26 cellular contexts compared by ENCODE assay signal in the genomic region with DNA sequence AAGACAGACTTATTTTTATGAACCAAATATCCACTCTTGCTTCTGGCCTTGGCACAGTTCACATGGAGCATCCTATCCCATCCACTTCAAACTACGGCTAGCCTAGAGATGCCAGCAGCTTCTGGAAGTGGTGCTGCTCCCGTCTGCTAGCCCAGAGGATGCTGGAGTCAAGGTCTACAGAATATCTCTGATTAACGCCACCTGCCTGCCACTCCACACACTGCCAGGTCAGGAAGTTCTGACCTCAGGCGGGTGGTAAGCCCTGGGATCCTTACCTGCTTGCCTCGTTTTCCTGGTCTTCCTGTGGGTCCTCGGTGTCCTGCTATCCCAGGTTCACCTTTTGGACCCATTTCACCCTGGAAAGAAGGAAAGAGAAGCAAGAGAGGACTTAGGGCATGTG. TPM values are rescaled to one million over a fixed set of nuclear protein-coding genes. Genes with fewer than 3 reads are reported as not detected.
DNase-seq lines count a peak whose midpoint lies in the region; ATAC-seq and TF ChIP-seq lines count a peak whose summit lies in the region.
"Had no signal": no experiment of that assay in that cellular context is flagged by ENCODE, and none has a peak within 500 bp of the region (broad histone marks: within the 10 kb centered on the region; RNA-seq: fewer than 3 reads in every experiment).

No MANE protein-coding gene starts in this region.

- H3K9me3 ChIP-seq in mammary epithelial cell (replicated peaks; ENCODE audit: insufficient read depth, low read length) (no peaks in the 10 kb centered on the region), OCI-LY3 (ENCODE audit: insufficient read depth, low read length) (no peaks in the 10 kb centered on the region), uterus (no peaks in the 10 kb centered on the region)
- H3K9me3 ChIP-seq: BLaER1, heart right ventricle, ovary, upper lobe of right lung had no signal

- intact Hi-C loops in MCF 10A (cut with micrococcal nuclease) (no loop called here), mammary epithelial cell (cut with micrococcal nuclease) (no loop called here), uterus (cut with DNase I; ENCODE audit: low total_unique reads) (no loop called here)

- in situ Hi-C loops in mammary epithelial cell (cut with MboI; ENCODE audit: low sequenced_read_pairs in 2 of 2), result no loop called here

- H3K36me3 Mint-ChIP-seq in MCF 10A (ENCODE audit: insufficient read depth, unreplicated experiment), result no peaks in the 10 kb centered on the region
- H3K36me3 Mint-ChIP-seq in activated naive CD8-positive, alpha-beta T cell treated with anti-CD3 and anti-CD28 coated beads, Interleukin-2, amount 50 U/mL, for 24 hours (ENCODE audit: low read depth), result no peaks in the 10 kb centered on the region
- H3K36me3 Mint-ChIP-seq: memory B cell, naive B cell had no signal

- no peak overlapping the region for H3K4me3 Mint-ChIP-seq in MCF 10A (ENCODE audit: unreplicated experiment)
- no peak overlapping the region for H3K4me3 Mint-ChIP-seq in activated naive CD8-positive, alpha-beta T cell treated with anti-CD3 and anti-CD28 coated beads, Interleukin-2, amount 50 U/mL, for 24 hours
- H3K4me3 Mint-ChIP-seq: activated B cell treated with CpG ODN at 0.5 μM for 24 hours; activated CD8-positive, alpha-beta T cell treated with anti-CD3 and anti-CD28 coated beads for 36 hours; activated naive CD4-positive, alpha-beta T cell treated with anti-CD3 and anti-CD28 coated beads, Interleukin-2, amount 50 U/mL, for 24 hours; memory B cell; naive B cell; stimulated activated naive CD8-positive, alpha-beta T cell treated with anti-CD3 and anti-CD28 coated beads, Interleukin-15, amount 100 ng/mL, for 72 hours had no signal

- TF ChIP-seq CTCF in MCF 10A (IDR thresholded peaks at IDR 0.05; ENCODE audit: unreplicated experiment) (no peak), mammary epithelial cell (conservative IDR thresholded peaks at IDR 0.05 in 1 of 2, IDR thresholded peaks at IDR 0.05 in 1 of 2; ENCODE audit: extremely low read depth in 1 of 2, insufficient read depth in 1 of 2, low read depth in 1 of 2, low read length in 2 of 2) (no peak), OCI-LY3 (IDR thresholded peaks at IDR 0.05; ENCODE audit: low read depth, low read length) (peak; percentile 52), epithelial cell of proximal tubule (conservative IDR thresholded peaks at IDR 0.05; ENCODE audit: low read depth, low read length) (peak; percentile 17), uterus (IDR thresholded peaks at IDR 0.05) (no peak)

- H3K4me1 Mint-ChIP-seq in MCF 10A (ENCODE audit: insufficient read depth, unreplicated experiment), result no peaks in the 10 kb centered on the region
- peaks cover 9% of the 10 kb centered on the region for H3K4me1 Mint-ChIP-seq in activated naive CD8-positive, alpha-beta T cell treated with anti-CD3 and anti-CD28 coated beads, Interleukin-2, amount 50 U/mL, for 24 hours
- H3K4me1 Mint-ChIP-seq: activated B cell treated with CpG ODN at 0.5 μM for 24 hours; activated naive CD4-positive, alpha-beta T cell treated with anti-CD3 and anti-CD28 coated beads, Interleukin-2, amount 50 U/mL, for 24 hours; memory B cell; naive B cell had no signal

- no peaks in the 10 kb centered on the region for H3K9me3 Mint-ChIP-seq in MCF 10A (ENCODE audit: unreplicated experiment)
- no peaks in the 10 kb centered on the region for H3K9me3 Mint-ChIP-seq in activated naive CD8-positive, alpha-beta T cell treated with anti-CD3 and anti-CD28 coated beads, Interleukin-2, amount 50 U/mL, for 24 hours
- H3K9me3 Mint-ChIP-seq: activated B cell treated with CpG ODN at 0.5 μM for 24 hours; activated CD8-positive, alpha-beta T cell treated with anti-CD3 and anti-CD28 coated beads for 36 hours; activated naive CD4-positive, alpha-beta T cell treated with anti-CD3 and anti-CD28 coated beads, Interleukin-2, amount 50 U/mL, for 24 hours; memory B cell; naive B cell; stimulated activated naive CD8-positive, alpha-beta T cell treated with anti-CD3 and anti-CD28 coated beads, Interleukin-15, amount 100 ng/mL, for 72 hours had no signal

- H3K79me2 ChIP-seq in mammary epithelial cell (ENCODE audit: insufficient read depth, low read length) (no peaks in the 10 kb centered on the region), OCI-LY3 (ENCODE audit: low read length) (no peaks in the 10 kb centered on the region)

- H3K4me2 ChIP-seq in mammary epithelial cell (ENCODE audit: insufficient read depth, low read depth, low read length), result no peak overlapping the region
- 0 out of 2 replicates have a peak overlapping the region, but pooled peaks have one; percentile 8 for H3K4me2 ChIP-seq in OCI-LY3 (ENCODE audit: low read length)
- H3K4me2 ChIP-seq: BLaER1 had no signal

- CTCF ChIA-PET in MCF 10A (lab: Yijun Ruan, JAX), result interaction anchor here (0.9 to 1.2 kb wide), 2 partner anchors 74 to 188 kb away, joined by 3 to 4 read pairs; no protein-coding TSS in a partner anchor
- CTCF ChIA-PET in mammary epithelial cell (lab: Charles Lee; ENCODE audit: low non-redundant PET), result no interaction called here

- DNase-seq in MCF 10A (ENCODE audit: unreplicated experiment) (peak; percentile 9), mammary epithelial cell (no peak), epithelial cell of proximal tubule (ENCODE audit: low read depth) (no peak), amygdala (lab: John Stamatoyannopoulos, UW) (no peak), NCI-H2081 treated with DMSO at 0.1 percent for 48 hours (lab: John Stamatoyannopoulos, UW) (no peak), uterus (no peak)
- DNase-seq in activated naive CD8-positive, alpha-beta T cell treated with anti-CD3 and anti-CD28 coated beads, Interleukin-2, amount 50 U/mL, for 24 hours, result no peak
- DNase-seq: activated B cell treated with CpG ODN at 0.5 μM for 24 hours; activated CD8-positive, alpha-beta T cell treated with anti-CD3 and anti-CD28 coated beads for 36 hours; activated T-cell treated with anti-CD3 and anti-CD28 coated beads, Interleukin-2, amount 50 U/mL, for 48 hours; Calu3; heart right ventricle; naive B cell; NCI-H1092; NCI-H524; ovary; SHP77 treated with DMSO at 0.1 percent for 48 hours; stimulated activated CD4-positive, alpha-beta T cell treated with anti-CD3 and anti-CD28 coated beads, Interleukin-1b, Interleukin-23, amount 100 ng/mL, for 48 hours; stimulated activated naive CD8-positive, alpha-beta T cell treated with anti-CD3 and anti-CD28 coated beads, Interleukin-15, amount 100 ng/mL, for 72 hours; upper lobe of right lung had no signal

- TF ChIP-seq POLR2A in uterus (IDR thresholded peaks at IDR 0.05), result no peak

- WGBS in mammary epithelial cell (ENCODE audit: low coverage, missing lambda C conversion rate), result 71% methylated on average over 6 of the region's 6 CpGs

- peaks cover 20% of the 10 kb centered on the region for H3K27me3 Mint-ChIP-seq in MCF 10A (ENCODE audit: insufficient read depth, unreplicated experiment)
- no peaks in the 10 kb centered on the region for H3K27me3 Mint-ChIP-seq in activated naive CD8-positive, alpha-beta T cell treated with anti-CD3 and anti-CD28 coated beads, Interleukin-2, amount 50 U/mL, for 24 hours
- H3K27me3 Mint-ChIP-seq: activated B cell treated with CpG ODN at 0.5 μM for 24 hours; activated CD8-positive, alpha-beta T cell treated with anti-CD3 and anti-CD28 coated beads for 36 hours; activated naive CD4-positive, alpha-beta T cell treated with anti-CD3 and anti-CD28 coated beads, Interleukin-2, amount 50 U/mL, for 24 hours; naive B cell; stimulated activated naive CD8-positive, alpha-beta T cell treated with anti-CD3 and anti-CD28 coated beads, Interleukin-15, amount 100 ng/mL, for 72 hours had no signal

- dilution Hi-C loops in mammary epithelial cell (cut with HindIII; ENCODE audit: low sequenced_read_pairs), result no loop called here

- H3K4me3 ChIP-seq in mammary epithelial cell (replicated peaks in 1 of 3; ENCODE audit: insufficient read depth in 1 of 3, low read depth in 2 of 3, low read length in 3 of 3), result no peak overlapping the region
- H3K4me3 ChIP-seq in OCI-LY3 (ENCODE audit: low read length), result no peak overlapping the region
- H3K4me3 ChIP-seq in epithelial cell of proximal tubule (ENCODE audit: low read depth, low read length), result no peak overlapping the region
- H3K4me3 ChIP-seq in uterus, result no peak overlapping the region
- H3K4me3 ChIP-seq: BLaER1, heart right ventricle, ovary, upper lobe of right lung had no signal

- ATAC-seq in activated naive CD8-positive, alpha-beta T cell treated with anti-CD3 and anti-CD28 coated beads, Interleukin-2, amount 50 U/mL, for 24 hours, result no peak
- ATAC-seq: activated CD8-positive, alpha-beta T cell treated with anti-CD3 and anti-CD28 coated beads for 36 hours; heart right ventricle; sciatic nerve; stimulated activated naive CD8-positive, alpha-beta T cell treated with anti-CD3 and anti-CD28 coated beads, Interleukin-15, amount 100 ng/mL, for 72 hours; upper lobe of right lung had no signal

- H3K27ac ChIP-seq in mammary epithelial cell (ENCODE audit: insufficient read depth, low read depth, low read length), result no peak overlapping the region
- H3K27ac ChIP-seq in OCI-LY3 (ENCODE audit: low read length), result no peak overlapping the region
- no peak overlapping the region for H3K27ac ChIP-seq in uterus
- H3K27ac ChIP-seq: BLaER1, heart right ventricle, HL-60, ovary, upper lobe of right lung had no signal

- POLR2A ChIA-PET in MCF 10A (lab: Yijun Ruan, JAX), result no interaction called here

- no TSS peak for BruUV-seq in MCF 10A (replicated peaks; lab: Mats Ljungman, UMichigan)
- no TSS peak for BruUV-seq in mammary epithelial cell (replicated peaks; lab: Mats Ljungman, UMichigan)

- H3K27me3 ChIP-seq in mammary epithelial cell (ENCODE audit: insufficient read depth, low read length) (no peaks in the 10 kb centered on the region), OCI-LY3 (ENCODE audit: low read depth, low read length) (peaks cover 22% of the 10 kb centered on the region), uterus (no peaks in the 10 kb centered on the region)
- H3K27me3 ChIP-seq: BLaER1, heart right ventricle, ovary, upper lobe of right lung had no signal

- H3K9ac ChIP-seq in mammary epithelial cell (ENCODE audit: insufficient read depth, low read length) (no peak overlapping the region), OCI-LY3 (ENCODE audit: low read length) (no peak overlapping the region)
- H3K9ac ChIP-seq: BLaER1 had no signal

- H3K36me3 ChIP-seq in mammary epithelial cell (ENCODE audit: insufficient read depth, low read length) (no peaks in the 10 kb centered on the region), OCI-LY3 (replicated peaks; ENCODE audit: low read depth, low read length) (no peaks in the 10 kb centered on the region), uterus (no peaks in the 10 kb centered on the region)
- H3K36me3 ChIP-seq: BLaER1, ovary, upper lobe of right lung had no signal

- H3K27ac Mint-ChIP-seq in MCF 10A (ENCODE audit: low read depth, unreplicated experiment), result no peak overlapping the region
- no peak overlapping the region for H3K27ac Mint-ChIP-seq in activated naive CD8-positive, alpha-beta T cell treated with anti-CD3 and anti-CD28 coated beads, Interleukin-2, amount 50 U/mL, for 24 hours
- H3K27ac Mint-ChIP-seq: activated B cell treated with CpG ODN at 0.5 μM for 24 hours; activated CD8-positive, alpha-beta T cell treated with anti-CD3 and anti-CD28 coated beads for 36 hours; activated naive CD4-positive, alpha-beta T cell treated with anti-CD3 and anti-CD28 coated beads, Interleukin-2, amount 50 U/mL, for 24 hours; memory B cell; naive B cell; stimulated activated naive CD8-positive, alpha-beta T cell treated with anti-CD3 and anti-CD28 coated beads, Interleukin-15, amount 100 ng/mL, for 72 hours had no signal

- no peak overlapping the region for H2AFZ ChIP-seq in mammary epithelial cell (ENCODE audit: low read depth, low read length)
- 0 out of 2 replicates have a peak overlapping the region, but pooled peaks have one; percentile 36 for H2AFZ ChIP-seq in OCI-LY3 (ENCODE audit: low read depth, low read length)

- H4K20me1 ChIP-seq in mammary epithelial cell (ENCODE audit: insufficient read depth, low read length) (no peaks in the 10 kb centered on the region), OCI-LY3 (ENCODE audit: insufficient read depth, low read length) (no peaks in the 10 kb centered on the region)
- H4K20me1 ChIP-seq: BLaER1 had no signal

- H3K4me1 ChIP-seq in mammary epithelial cell (ENCODE audit: insufficient read depth, low read length) (no peaks in the 10 kb centered on the region), OCI-LY3 (ENCODE audit: low read length) (peaks cover 3% of the 10 kb centered on the region; the same call in 1 of the 2 replicates), uterus (no peaks in the 10 kb centered on the region)
- H3K4me1 ChIP-seq: heart right ventricle, upper lobe of right lung had no signal

RNA-seq across cellular contexts. Expression of gene EAF1, which starts 42.9 kb away (rescaled TPM):
- total RNA-seq in MCF 10A (2022), result 28.3 and 29.8 TPM in 2 replicates
- 10 to 100 TPM; 23.4 to 40.3 TPM for total RNA-seq in mammary epithelial cell
- 10.9 TPM for polyA plus RNA-seq in mammary epithelial cell
- 9.0 TPM for polyA minus RNA-seq in mammary epithelial cell
- total RNA-seq in epithelial cell of proximal tubule, result 16.3 and 19.1 TPM in 2 replicates
- 10 to 100 TPM in 3 of 4 donors, 1 to 10 TPM in 1; 2.3 to 18.3 (median 15.6) TPM for total RNA-seq in uterus

RNA-seq across cellular contexts. Expression of gene METTL6, which starts 42.9 kb away (rescaled TPM):
- 26.7 and 28.1 TPM in 2 replicates for total RNA-seq in MCF 10A (2022)
- 10 to 100 TPM; 19.7 to 21.5 TPM for total RNA-seq in mammary epithelial cell
- 14.5 TPM for polyA plus RNA-seq in mammary epithelial cell
- polyA minus RNA-seq in mammary epithelial cell, result 12.1 TPM
- total RNA-seq in epithelial cell of proximal tubule, result 13.0 and 17.7 TPM in 2 replicates
- total RNA-seq in uterus, result 10 to 100 TPM in 3 of 4 donors, 1 to 10 TPM in 1; 2.0 to 61.7 (median 25.9) TPM

RNA-seq across cellular contexts. Expression of gene COLQ, which starts 51.2 kb away (rescaled TPM):
- 0.44 and 1.4 TPM in 2 replicates for total RNA-seq in MCF 10A (2022)
- under 1 TPM; 0.33 TPM for total RNA-seq in mammary epithelial cell
- 0.11 TPM for polyA plus RNA-seq in mammary epithelial cell
- not detected for polyA minus RNA-seq in mammary epithelial cell
- total RNA-seq in epithelial cell of proximal tubule, result 0.12 and 0.14 TPM in 2 replicates
- 10 to 100 TPM in 1 of 4 donors, 1 to 10 TPM in 3; 2.6 to 21.3 (median 4.0) TPM for total RNA-seq in uterus

Comparison
In these comparisons a context has a peak if more than half of its experiments do, and no peak if none do; other contexts are left out.
1. CTCF ChIP-seq: peak in OCI-LY3 (single experiment) and epithelial cell of proximal tubule (single experiment); none in MCF 10A (single experiment), mammary epithelial cell (0 of 2) and uterus (0 of 4).